ENCODE assay signal across 8 cellular contexts in the genomic region with DNA sequence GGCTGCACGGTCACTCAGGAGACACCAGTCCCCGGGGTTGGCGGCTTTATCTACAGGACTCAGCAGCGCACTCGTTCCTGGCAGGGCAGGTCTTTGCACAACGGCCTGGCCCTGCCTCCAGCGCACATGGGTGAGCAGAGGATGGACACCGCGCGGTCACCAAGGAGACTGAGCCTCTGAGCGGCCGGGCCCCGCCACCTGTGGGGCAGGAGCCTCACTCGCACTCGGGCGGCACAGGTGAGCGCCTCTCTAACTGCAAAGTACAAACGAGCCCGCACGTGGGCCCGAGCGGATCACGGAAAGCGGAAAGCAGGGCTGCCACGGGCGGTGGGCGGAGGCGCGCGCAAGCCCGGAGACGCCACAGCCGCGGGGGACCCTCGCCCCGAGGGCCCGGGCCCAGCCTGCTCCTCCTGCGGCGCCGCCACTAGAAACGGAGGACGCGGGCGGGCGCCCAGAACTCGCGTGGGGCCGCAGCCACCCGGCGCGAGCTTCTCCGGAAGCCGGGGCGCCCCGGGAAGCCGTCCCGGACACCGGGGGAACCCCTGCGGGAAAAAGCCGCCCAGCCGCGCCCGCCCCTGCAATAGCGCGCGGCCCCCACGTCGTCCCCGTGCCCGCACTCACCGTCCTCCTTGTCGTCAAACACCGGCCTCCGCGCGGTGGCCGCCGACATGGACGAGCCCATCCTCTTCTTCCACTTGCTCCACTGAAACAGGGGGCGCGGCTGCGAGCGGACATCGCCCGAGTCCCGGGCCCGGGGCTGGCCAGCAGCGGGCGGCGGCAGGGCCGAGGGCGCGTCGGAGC. TPM values are rescaled to one million over a fixed set of nuclear protein-coding genes. Genes with fewer than 3 reads are reported as not detected.
DNase-seq lines count a peak whose midpoint lies in the region; ATAC-seq and TF ChIP-seq lines count a peak whose summit lies in the region.

No MANE protein-coding gene starts in this region.

- peaks cover 13 to 21% of the 10 kb centered on the region in 2 donors for H3K4me1 Mint-ChIP-seq in natural killer cell treated with Interleukin-12 subunit alpha and Interleukin-12 subunit beta and Interleukin-15 and Interleukin-18, amount 100 ng/mL, for 72 hours (ENCODE audit: low read depth in 2 of 2)

- intact Hi-C loops in uterus (cut with DNase I; ENCODE audit: low total_unique reads) = no loop called here

- H3K4me3 Mint-ChIP-seq in natural killer cell treated with Interleukin-12 subunit alpha and Interleukin-12 subunit beta and Interleukin-15 and Interleukin-18, amount 100 ng/mL, for 72 hours = peak overlapping the region; percentile 95

- H3K36me3 Mint-ChIP-seq in natural killer cell treated with Interleukin-12 subunit alpha and Interleukin-12 subunit beta and Interleukin-15 and Interleukin-18, amount 100 ng/mL, for 72 hours = no peaks in the 10 kb centered on the region

- DNase-seq in COLO668 (lab: John Stamatoyannopoulos, UW; ENCODE audit: unreplicated experiment) (peak; percentile 88), LNCaP clone FGC (ENCODE audit: low read depth) (peak; percentile 74), epithelial cell of esophagus (ENCODE audit: low read depth) (peak; percentile 44), uterus (no peak), SJCRH30 (no peak)
- DNase-seq in activated CD8-positive, alpha-beta memory T cell treated with anti-CD3 and anti-CD28 coated beads for 24 hours = peak; percentile 79
- no peak for DNase-seq in natural killer cell treated with Interleukin-12 subunit alpha and Interleukin-12 subunit beta and Interleukin-15 and Interleukin-18, amount 100 ng/mL, for 72 hours (ENCODE audit: low spot score)

- H3K27ac ChIP-seq in uterus = peak overlapping the region in 1 of 2 donors; percentile 7
- no peak overlapping the region for H3K27ac ChIP-seq in SJCRH30

- H3K4me3 ChIP-seq in LNCaP clone FGC (ENCODE audit: low read depth, low read length) (peak overlapping the region; percentile 56), epithelial cell of esophagus (ENCODE audit: low read length) (peak overlapping the region; percentile 40), uterus (peak overlapping the region; percentile 25 to 64), SJCRH30 (no peak overlapping the region)

- ATAC-seq in GM21526 (IDR thresholded peaks at IDR 0.05; ENCODE audit: low FRiP score, unreplicated experiment) = peak; percentile 2
- ATAC-seq in natural killer cell treated with Interleukin-12 subunit alpha and Interleukin-12 subunit beta and Interleukin-15 and Interleukin-18, amount 100 ng/mL, for 72 hours = peak; percentile 8 to 34

- H3K27me3 ChIP-seq in uterus (no peaks in the 10 kb centered on the region), SJCRH30 (no peaks in the 10 kb centered on the region)

- H3K36me3 ChIP-seq in uterus (no peaks in the 10 kb centered on the region), SJCRH30 (no peaks in the 10 kb centered on the region)

- H3K27me3 Mint-ChIP-seq in natural killer cell treated with Interleukin-12 subunit alpha and Interleukin-12 subunit beta and Interleukin-15 and Interleukin-18, amount 100 ng/mL, for 72 hours = no peaks in the 10 kb centered on the region

- H3K9me3 ChIP-seq in uterus = no peaks in the 10 kb centered on the region
- H3K9me3 ChIP-seq in SJCRH30 (replicated peaks) = no peaks in the 10 kb centered on the region

- no peak for TF ChIP-seq POLR2A in uterus (IDR thresholded peaks at IDR 0.05)

- H3K4me1 ChIP-seq in uterus (peaks cover 0 to 5% of the 10 kb centered on the region in 2 donors), SJCRH30 (no peaks in the 10 kb centered on the region)

- H3K27ac Mint-ChIP-seq in natural killer cell treated with Interleukin-12 subunit alpha and Interleukin-12 subunit beta and Interleukin-15 and Interleukin-18, amount 100 ng/mL, for 72 hours = no peak overlapping the region

- peak; percentile 43 for TF ChIP-seq CTCF in LNCaP clone FGC (IDR thresholded peaks at IDR 0.05; ENCODE audit: control insufficient read depth, extremely low read depth, insufficient read depth)
- TF ChIP-seq CTCF in epithelial cell of esophagus (IDR thresholded peaks at IDR 0.05; ENCODE audit: insufficient read depth, low read depth, low read length, missing control alignments) = no peak
- no peak for TF ChIP-seq CTCF in uterus (IDR thresholded peaks at IDR 0.05)

- H3K9me3 Mint-ChIP-seq in natural killer cell treated with Interleukin-12 subunit alpha and Interleukin-12 subunit beta and Interleukin-15 and Interleukin-18, amount 100 ng/mL, for 72 hours = no peaks in the 10 kb centered on the region

RNA-seq across cellular contexts. Expression of gene STK32C, which starts 0.6 kb away (rescaled TPM):
- total RNA-seq in natural killer cell treated with Interleukin-12 subunit alpha and Interleukin-12 subunit beta and Interleukin-15 and Interleukin-18, amount 100 ng/mL, for 72 hours = 10 to 100 TPM; 29.2 to 34.6 TPM
- 10 to 100 TPM in 1 of 4 donors, 1 to 10 TPM in 2, under 1 TPM in 1; 0.51 to 17.2 (median 3.2) TPM for total RNA-seq in uterus
- 2.8 and 4.2 TPM in 2 replicates for total RNA-seq in SJCRH30 (2014; rRNA removed; shearing (Covaris generic))

RNA-seq across cellular contexts. Expression of gene LRRC27, which starts 24.8 kb away (rescaled TPM):
- total RNA-seq in natural killer cell treated with Interleukin-12 subunit alpha and Interleukin-12 subunit beta and Interleukin-15 and Interleukin-18, amount 100 ng/mL, for 72 hours = 1 to 10 TPM; 6.5 to 8.5 TPM
- total RNA-seq in uterus = 10 to 100 TPM in 3 of 4 donors, under 1 TPM in 1; 0.59 to 32.6 (median 15.3) TPM
- total RNA-seq in SJCRH30 (2014; rRNA removed; shearing (Covaris generic)) = 1.8 and 2.8 TPM in 2 replicates

Comparison
In these comparisons a context has a peak if more than half of its experiments do, and no peak if none do; other contexts are left out.
1. DNase-seq: peak in COLO668 (single experiment), LNCaP clone FGC (single experiment), activated CD8-positive, alpha-beta memory T cell treated with anti-CD3 and anti-CD28 coated beads for 24 hours (single experiment) and epithelial cell of esophagus (single experiment); none in natural killer cell treated with Interleukin-12 subunit alpha and Interleukin-12 subunit beta and Interleukin-15 and Interleukin-18, amount 100 ng/mL, for 72 hours (single experiment), uterus (0 of 2) and SJCRH30 (0 of 2).